ENCODE assay signal across 19 cellular contexts in genomic region chr2:235510305-235510704, GRCh38.
"Had no signal": no experiment of that assay in that cellular context is flagged by ENCODE, and none has a peak within 500 bp of the region (broad histone marks: within the 10 kb centered on the region; RNA-seq: fewer than 3 reads in every experiment).

No MANE protein-coding gene starts in this region.

- H3K27me3 ChIP-seq: body of pancreas, upper lobe of left lung had no signal

- H3K36me3 ChIP-seq: prostate gland, upper lobe of left lung had no signal

- H3K4me2 ChIP-seq: smooth muscle cell had no signal

- ATAC-seq: natural killer cell treated with Interleukin-12 subunit alpha and Interleukin-12 subunit beta and Interleukin-15 and Interleukin-18, amount 100 ng/mL, for 72 hours had no signal

- DNase-seq: activated CD4-positive, alpha-beta T cell treated with anti-CD3 and anti-CD28 coated beads, Interleukin-2, amount 50 U/mL, for 1 hour; activated CD8-positive, alpha-beta memory T cell treated with anti-CD3 and anti-CD28 coated beads for 24 hours; activated gamma-delta T cell treated with Interleukin-2 at 50 U/mL for 16 hours; amniotic stem cell; body of pancreas; caudate nucleus; effector CD8-positive, alpha-beta T cell; foreskin melanocyte; right cardiac atrium; stimulated activated CD4-positive, alpha-beta T cell treated with anti-CD3 and anti-CD28 coated beads, Interleukin-4, amount 100 ng/mL, for 4 hours; stimulated activated CD8-positive, alpha-beta memory T cell treated with anti-CD3 and anti-CD28 coated beads, Interleukin-4, amount 100 ng/mL, for 48 hours; stimulated activated naive CD4-positive, alpha-beta T cell treated with Interleukin-2 at 50 U/mL for 16 hours; substantia nigra; T-helper 9 cell; upper lobe of left lung had no signal

- H3K4me3 ChIP-seq: body of pancreas, coronary artery, prostate gland, smooth muscle cell, upper lobe of left lung had no signal

- H3K27ac ChIP-seq: coronary artery, prostate gland, upper lobe of left lung had no signal

- H3K4me1 ChIP-seq: prostate gland had no signal

- H3K9me3 ChIP-seq: body of pancreas, prostate gland, upper lobe of left lung had no signal
